In the genomic region with DNA sequence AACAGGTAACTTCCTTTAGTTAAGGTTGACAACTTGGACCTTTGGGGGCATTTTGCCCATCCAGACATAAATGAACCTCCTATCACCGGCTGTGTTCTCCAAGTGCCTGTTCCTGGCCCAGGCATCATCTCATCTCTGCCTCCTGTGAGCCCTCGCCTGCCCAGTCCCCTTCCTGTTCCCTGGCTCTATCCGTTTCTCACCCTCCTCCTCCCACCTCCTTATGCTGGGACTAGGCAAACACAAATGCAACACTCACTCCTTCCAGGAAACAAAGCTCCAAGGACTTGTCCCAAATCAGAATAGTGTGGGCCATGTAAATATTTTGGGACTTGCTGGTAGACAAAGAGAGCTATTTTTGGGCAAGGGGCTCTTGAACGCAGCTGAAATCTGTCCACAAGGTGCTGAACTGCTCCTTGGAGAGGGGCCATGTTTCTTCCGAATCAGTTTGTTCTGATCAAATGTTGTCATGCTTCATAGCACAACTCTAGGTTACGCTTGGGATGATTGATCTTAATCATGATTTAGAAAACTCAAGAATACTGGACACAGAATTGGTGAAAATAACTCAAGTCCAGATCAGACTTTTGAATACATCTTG, we compare ENCODE assay signal across 2 cellular contexts.
TF ChIP-seq lines count a peak whose summit lies in the region.

No MANE protein-coding gene starts in this region.

TF ChIP-seq in liver, 16 proteins besides CTCF, POLR2A, EP300 and RAD21 (continued from another document):
- TF ChIP-seq, protein P1, sequence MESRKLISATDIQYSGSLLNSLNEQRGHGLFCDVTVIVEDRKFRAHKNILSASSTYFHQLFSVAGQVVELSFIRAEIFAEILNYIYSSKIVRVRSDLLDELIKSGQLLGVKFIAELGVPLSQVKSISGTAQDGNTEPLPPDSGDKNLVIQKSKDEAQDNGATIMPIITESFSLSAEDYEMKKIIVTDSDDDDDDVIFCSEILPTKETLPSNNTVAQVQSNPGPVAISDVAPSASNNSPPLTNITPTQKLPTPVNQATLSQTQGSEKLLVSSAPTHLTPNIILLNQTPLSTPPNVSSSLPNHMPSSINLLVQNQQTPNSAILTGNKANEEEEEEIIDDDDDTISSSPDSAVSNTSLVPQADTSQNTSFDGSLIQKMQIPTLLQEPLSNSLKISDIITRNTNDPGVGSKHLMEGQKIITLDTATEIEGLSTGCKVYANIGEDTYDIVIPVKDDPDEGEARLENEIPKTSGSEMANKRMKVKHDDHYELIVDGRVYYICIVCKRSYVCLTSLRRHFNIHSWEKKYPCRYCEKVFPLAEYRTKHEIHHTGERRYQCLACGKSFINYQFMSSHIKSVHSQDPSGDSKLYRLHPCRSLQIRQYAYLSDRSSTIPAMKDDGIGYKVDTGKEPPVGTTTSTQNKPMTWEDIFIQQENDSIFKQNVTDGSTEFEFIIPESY (IDR thresholded peaks at IDR 0.05) = no peak
- no peak for TF ChIP-seq SP1 (IDR thresholded peaks at IDR 0.05)

TF ChIP-seq in HepG2, 621 proteins besides CTCF, POLR2A, EP300 and RAD21 (continued from another document):
- TF ChIP-seq, protein P2, sequence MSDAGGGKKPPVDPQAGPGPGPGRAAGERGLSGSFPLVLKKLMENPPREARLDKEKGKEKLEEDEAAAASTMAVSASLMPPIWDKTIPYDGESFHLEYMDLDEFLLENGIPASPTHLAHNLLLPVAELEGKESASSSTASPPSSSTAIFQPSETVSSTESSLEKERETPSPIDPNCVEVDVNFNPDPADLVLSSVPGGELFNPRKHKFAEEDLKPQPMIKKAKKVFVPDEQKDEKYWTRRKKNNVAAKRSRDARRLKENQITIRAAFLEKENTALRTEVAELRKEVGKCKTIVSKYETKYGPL (CRISPR knock-in tag; IDR thresholded peaks at IDR 0.05) = no peak
- TF ChIP-seq ZNF547 (CRISPR knock-in tag; IDR thresholded peaks at IDR 0.05) (no peak), SRSF4 (IDR thresholded peaks at IDR 0.05; ENCODE audit: low read depth, low read length, poor library complexity, severe bottlenecking) (no peak)
